ENCODE assay signal across 8 cellular contexts in genomic region chr2:233928594-233929351, GRCh38. TPM values are rescaled to one million over a fixed set of nuclear protein-coding genes. Genes with fewer than 3 reads are reported as not detected.
A peak's percentile ranks its signal among the peaks of the same experiment; 100 is the strongest.
DNase-seq lines count a peak whose midpoint lies in the region; TF ChIP-seq lines count a peak whose summit lies in the region.

No MANE protein-coding gene starts in this region.

- no peaks in the 10 kb centered on the region for H3K27me3 ChIP-seq in thyroid gland

- no peaks in the 10 kb centered on the region for H3K9me3 ChIP-seq in thyroid gland

- H3K4me1 ChIP-seq in thyroid gland, result no peaks in the 10 kb centered on the region

- H3K36me3 ChIP-seq in thyroid gland, result no peaks in the 10 kb centered on the region

- no peak overlapping the region for H3K4me3 ChIP-seq in thyroid gland (replicated peaks in 1 of 3)

- peak in 3 of 6 experiments; percentile 8 to 39 (median 26) for TF ChIP-seq CTCF in thyroid gland (IDR thresholded peaks at IDR 0.05)

- DNase-seq in 8988T (peak; percentile 26), Daoy (ENCODE audit: low read depth) (peak; percentile 51), NCI-H460 (ENCODE audit: extremely low read depth, low read depth) (peak; percentile 38), ecto neural progenitor cell (ENCODE audit: low spot score) (peak; percentile 65), thyroid gland (peak; percentile 35 to 45), NCI-H187 (lab: John Stamatoyannopoulos, UW) (no peak), cortex of kidney (lab: John Stamatoyannopoulos, UW) (no peak), OCI-M2 (lab: John Stamatoyannopoulos, UW; ENCODE audit: unreplicated experiment) (no peak)

- H3K27ac ChIP-seq in thyroid gland, result no peak overlapping the region

- TF ChIP-seq POLR2A in thyroid gland (IDR thresholded peaks at IDR 0.05), result no peak

- WGBS in thyroid gland, 2 donors, result 29 to 42% methylated on average over 7 of the region's 7 CpGs

- intact Hi-C loops in thyroid gland (cut with DNase I), result no loop called here

RNA-seq across cellular contexts. Expression of gene TRPM8, which starts 11.6 kb away (rescaled TPM):
- total RNA-seq in Daoy (2014; rRNA removed; shearing (Covaris generic)), result 0.06 and 0.12 TPM in 2 replicates
- total RNA-seq in NCI-H460 (2014; rRNA removed; shearing (Covaris generic)), result not detected in 2 replicates
- 0.11 and 0.96 TPM in 2 replicates for polyA plus RNA-seq in NCI-H460 (2014; cell fraction: nucleus; rRNA removed)
- total RNA-seq in thyroid gland, result not detected

Comparison
In these comparisons a context has a peak if more than half of its experiments do, and no peak if none do; other contexts are left out.
1. DNase-seq: peak in 8988T (single experiment), Daoy (single experiment), NCI-H460 (single experiment), ecto neural progenitor cell (single experiment) and thyroid gland (2 of 2); none in NCI-H187 (0 of 2), cortex of kidney (single experiment) and OCI-M2 (single experiment).